Comparison of ENCODE assay signal across 25 cellular contexts in the genomic region with DNA sequence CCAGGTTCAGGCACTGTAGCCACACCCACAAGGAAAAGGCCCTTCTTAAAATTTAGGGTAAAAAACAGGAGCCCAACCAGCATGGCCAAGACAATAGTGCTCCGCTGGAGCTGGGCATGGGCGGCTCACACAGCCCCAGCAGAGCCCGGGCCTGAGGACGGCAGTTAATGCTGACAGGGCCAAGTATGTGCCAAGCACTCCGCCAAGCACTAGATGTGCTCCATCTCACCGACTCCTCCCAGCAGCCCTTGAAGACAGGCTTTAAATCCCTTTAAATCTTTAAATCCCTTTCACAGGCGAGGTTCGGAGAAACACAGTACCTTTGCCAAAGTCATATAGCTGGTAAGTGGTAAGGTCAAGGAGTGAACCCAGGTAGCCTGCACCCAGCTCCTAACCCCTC. TPM values are rescaled to one million over a fixed set of nuclear protein-coding genes. Genes with fewer than 3 reads are reported as not detected.
A peak's percentile ranks its signal among the peaks of the same experiment; 100 is the strongest.
DNase-seq lines count a peak whose midpoint lies in the region; ATAC-seq and TF ChIP-seq lines count a peak whose summit lies in the region.
"Had no signal": no experiment of that assay in that cellular context is flagged by ENCODE, and none has a peak within 500 bp of the region (broad histone marks: within the 10 kb centered on the region; RNA-seq: fewer than 3 reads in every experiment).

No MANE protein-coding gene starts in this region.

- H3K4me1 ChIP-seq in gastroesophageal sphincter (peaks cover 3 to 62% (median 14%) of the 10 kb centered on the region in 3 donors), stomach smooth muscle (ENCODE audit: control insufficient read depth, insufficient read depth, low read length) (peaks cover 48% of the 10 kb centered on the region)

- H3K27me3 ChIP-seq in gastroesophageal sphincter (no peaks in the 10 kb centered on the region), stomach smooth muscle (ENCODE audit: control insufficient read depth in 1 of 2, insufficient read depth in 2 of 2, low read length in 2 of 2) (no peaks in the 10 kb centered on the region)
- H3K27me3 ChIP-seq: spleen had no signal

- H3K9me3 ChIP-seq in gastroesophageal sphincter (no peaks in the 10 kb centered on the region), stomach smooth muscle (ENCODE audit: control insufficient read depth in 2 of 2, low read length in 2 of 2) (no peaks in the 10 kb centered on the region)
- H3K9me3 ChIP-seq: spleen had no signal

- H3K36me3 ChIP-seq in gastroesophageal sphincter: peaks cover 0 to 84% of the 10 kb centered on the region in 2 donors
- H3K36me3 ChIP-seq in stomach smooth muscle (ENCODE audit: control insufficient read depth in 2 of 2, insufficient read depth in 2 of 2, low read length in 2 of 2): peaks cover 44 to 58% of the 10 kb centered on the region in 2 donors

- H3K9ac ChIP-seq in stomach smooth muscle (ENCODE audit: low read length in 2 of 2): peak overlapping the region; percentile 1 to 29

- CTCF ChIA-PET in RWPE1 (lab: Yijun Ruan, JAX): interaction anchor here (0.6 to 1.1 kb wide), 3 partner anchors 11 to 182 kb away, joined by 3 to 4 read pairs (median 3); no protein-coding TSS in a partner anchor

- ATAC-seq in Right ventricle myocardium superior (ENCODE audit: poor library complexity) (peak; percentile 23), gastroesophageal sphincter (peak; percentile 60), GM19395 (IDR thresholded peaks at IDR 0.05; ENCODE audit: unreplicated experiment) (no peak)
- ATAC-seq: HepG2 had no signal

- no peak overlapping the region for H3K4me3 ChIP-seq in gastroesophageal sphincter
- H3K4me3 ChIP-seq in stomach smooth muscle (ENCODE audit: low read length in 2 of 2): peak overlapping the region in 1 of 2 donors; percentile 49
- H3K4me3 ChIP-seq: spleen had no signal

- POLR2A ChIA-PET in RWPE1 (lab: Yijun Ruan, JAX; ENCODE audit: low non-redundant PET): interaction anchor here (0.6 kb wide), 1 partner anchor 25 kb away, joined by 9 read pairs; no protein-coding TSS in a partner anchor

- TF ChIP-seq CTCF in RWPE1 (conservative IDR thresholded peaks at IDR 0.05; ENCODE audit: low read depth): no peak
- TF ChIP-seq CTCF in gastroesophageal sphincter (IDR thresholded peaks at IDR 0.05): no peak

- peak overlapping the region; percentile 15 for H3K27ac ChIP-seq in RWPE1
- peak overlapping the region in 3 of 4 donors; percentile 59 to 68 (median 66) for H3K27ac ChIP-seq in gastroesophageal sphincter
- H3K27ac ChIP-seq in stomach smooth muscle (ENCODE audit: low read length): peak overlapping the region; percentile 53
- H3K27ac ChIP-seq: spleen, VCaP had no signal

- intact Hi-C loops in Right ventricle myocardium superior (cut with DNase I) (no loop called here), cardiac septum (cut with DNase I) (no loop called here)

- DNase-seq in Right ventricle myocardium superior (no peak), cardiac septum (ENCODE audit: low spot score) (no peak), RWPE1 (ENCODE audit: low spot score) (no peak), hippocampal formation (lab: John Stamatoyannopoulos, UW) (no peak), NCI-H524 treated with DMSO at 0.1 percent for 48 hours (lab: John Stamatoyannopoulos, UW) (no peak)
- DNase-seq: activated CD4-positive, alpha-beta T cell treated with anti-CD3 and anti-CD28 coated beads, Interleukin-2, amount 50 U/mL, for 4 hours; activated CD8-positive, alpha-beta memory T cell treated with anti-CD3 and anti-CD28 coated beads, Interleukin-2, amount 50 U/mL, for 4 hours; activated gamma-delta T cell; C1 segment of cervical spinal cord; Calu3; effector memory CD4-positive, alpha-beta T cell; EL; mammary epithelial cell; NCI-H1092; NCI-H187 treated with DMSO at 0.1 percent for 48 hours; NCI-H226; NCI-H774; spleen; stimulated activated CD4-positive, alpha-beta T cell treated with anti-CD3 and anti-CD28 coated beads, Interleukin-4, amount 100 ng/mL, for 1 hour; stimulated activated naive CD4-positive, alpha-beta T cell had no signal

- 50 to 56% methylated on average over 3 to 4 of the region's 8 CpGs for WGBS in gastroesophageal sphincter (ENCODE audit: low coverage in 1 of 2), 2 donors

- no peak for TF ChIP-seq POLR2A in gastroesophageal sphincter (IDR thresholded peaks at IDR 0.05)

- no peak for TF ChIP-seq EP300 in gastroesophageal sphincter (IDR thresholded peaks at IDR 0.05)

RNA-seq across cellular contexts. Expression of a gene that starts 4.8 kb away (rescaled TPM):
- total RNA-seq in Right ventricle myocardium superior (46.1 TPM), cardiac septum (72.3 TPM), gastroesophageal sphincter (100 to 1,000 TPM; 127 to 223 (median 198) TPM)

RNA-seq across cellular contexts. Expression of a gene that starts 14.4 kb away (rescaled TPM):
- total RNA-seq in Right ventricle myocardium superior: 175 TPM
- 295 TPM for total RNA-seq in cardiac septum
- total RNA-seq in gastroesophageal sphincter: 10 to 100 TPM; 61.3 to 74.9 (median 65.3) TPM

RNA-seq across cellular contexts. Expression of a gene that starts 42.9 kb away (rescaled TPM):
- 9.3 TPM for total RNA-seq in Right ventricle myocardium superior
- 13.9 TPM for total RNA-seq in cardiac septum
- total RNA-seq in gastroesophageal sphincter: 10 to 100 TPM; 18.6 to 44.2 (median 28.0) TPM

Comparison
In these comparisons a context has a peak if more than half of its experiments do, and no peak if none do; other contexts are left out.
1. H3K27ac ChIP-seq: peak in every context shown above with its lines; median percentile 66 in gastroesophageal sphincter; 53 in stomach smooth muscle; 15 in RWPE1.